ENCODE assay signal across 38 cellular contexts in genomic region chr14:74313601-74314000, GRCh38. TPM values are rescaled to one million over a fixed set of nuclear protein-coding genes. Genes with fewer than 3 reads are reported as not detected.
"Had no signal": no experiment of that assay in that cellular context is flagged by ENCODE, and none has a peak within 500 bp of the region (broad histone marks: within the 10 kb centered on the region; RNA-seq: fewer than 3 reads in every experiment).

No MANE protein-coding gene starts in this region.

- H3K27me3 Mint-ChIP-seq: activated CD4-positive, alpha-beta memory T cell treated with anti-CD3 and anti-CD28 coated beads for 36 hours; activated CD8-positive, alpha-beta memory T cell treated with anti-CD3 and anti-CD28 coated beads, Interleukin-2, amount 10 ng/mL, durations not matched to agents 7 days and 5 days; activated naive CD4-positive, alpha-beta T cell treated with anti-CD3 and anti-CD28 coated beads, Interleukin-2, amount 50 U/mL, for 24 hours; dendritic cell treated with granulocyte-macrophage colony-stimulating factor and Interleukin-4, amounts not matched to agents 40 ng/mL and 50 ng/mL, for 4 days had no signal

- DNase-seq: activated CD4-positive, alpha-beta memory T cell treated with anti-CD3 and anti-CD28 coated beads for 36 hours; activated CD4-positive, alpha-beta T cell treated with anti-CD3 and anti-CD28 coated beads for 36 hours; activated CD4-positive, alpha-beta T cell treated with anti-CD3 and anti-CD28 coated beads, Interleukin-2, amount 10 ng/mL, durations not matched to agents 24 days and 14 days; activated CD4-positive, CD25-positive, alpha-beta regulatory T cell; activated CD4-positive, CD25-positive, alpha-beta regulatory T cell treated with anti-CD3 and anti-CD28 coated beads, Interleukin-2, amount 50 U/mL, for 72 hours; activated CD8-positive, alpha-beta memory T cell treated with anti-CD3 and anti-CD28 coated beads, Interleukin-2, amount 10 ng/mL, durations not matched to agents 7 days and 5 days; activated CD8-positive, alpha-beta memory T cell treated with anti-CD3 and anti-CD28 coated beads, Interleukin-2, amount 50 U/mL, for 4 hours; activated CD8-positive, alpha-beta T cell treated with anti-CD3 and anti-CD28 coated beads, Interleukin-2, amount 10 ng/mL, durations not matched to agents 7 days and 5 days; activated effector memory CD4-positive, alpha-beta T cell treated with anti-CD3 and anti-CD28 coated beads, Interleukin-2, amount 50 U/mL, for 16 hours; activated naive CD4-positive, alpha-beta T cell treated with anti-CD3 and anti-CD28 coated beads for 36 hours; activated naive CD8-positive, alpha-beta T cell treated with anti-CD3 and anti-CD28 coated beads, Interleukin-2, amount 10 ng/mL, durations not matched to agents 7 days and 5 days; activated T-cell treated with anti-CD3 and anti-CD28 coated beads, Interleukin-2, amount 50 U/mL, for 1 hour; activated T-cell treated with anti-CD3 and anti-CD28 coated beads, Interleukin-2, amount 50 U/mL, for 48 hours; central memory CD4-positive, alpha-beta T cell; cerebellar nuclear complex; dorsolateral prefrontal cortex; effector memory CD4-positive, alpha-beta T cell; endodermal cell; foreskin keratinocyte; gastrocnemius medialis; glutamatergic neuron; heart right ventricle; T-cell; T1000 had no signal

- H3K4me1 Mint-ChIP-seq: activated CD4-positive, alpha-beta T cell treated with anti-CD3 and anti-CD28 coated beads for 36 hours; activated CD4-positive, alpha-beta T cell treated with anti-CD3 and anti-CD28 coated beads, Interleukin-2, amount 10 ng/mL, durations not matched to agents 24 days and 14 days; activated CD8-positive, alpha-beta memory T cell treated with anti-CD3 and anti-CD28 coated beads, Interleukin-2, amount 10 ng/mL, durations not matched to agents 7 days and 5 days; activated naive CD4-positive, alpha-beta T cell treated with anti-CD3 and anti-CD28 coated beads, Interleukin-2, amount 50 U/mL, for 24 hours; activated naive CD8-positive, alpha-beta T cell treated with anti-CD3 and anti-CD28 coated beads, Interleukin-2, amount 10 ng/mL, durations not matched to agents 7 days and 5 days; brain; endodermal cell; T-cell had no signal

- ATAC-seq: activated CD4-positive, alpha-beta T cell treated with anti-CD3 and anti-CD28 coated beads for 36 hours; activated CD8-positive, alpha-beta memory T cell treated with anti-CD3 and anti-CD28 coated beads, Interleukin-2, amount 10 ng/mL, durations not matched to agents 7 days and 5 days; activated CD8-positive, alpha-beta T cell treated with anti-CD3 and anti-CD28 coated beads, Interleukin-2, amount 10 ng/mL, durations not matched to agents 7 days and 5 days; esophagus mucosa; foreskin keratinocyte; gastrocnemius medialis; heart right ventricle; T-cell had no signal

- H3K9me3 Mint-ChIP-seq: activated CD4-positive, alpha-beta memory T cell treated with anti-CD3 and anti-CD28 coated beads for 36 hours; activated CD4-positive, alpha-beta T cell treated with anti-CD3 and anti-CD28 coated beads, Interleukin-2, amount 10 ng/mL, durations not matched to agents 24 days and 14 days; activated naive CD4-positive, alpha-beta T cell treated with anti-CD3 and anti-CD28 coated beads for 36 hours; activated naive CD4-positive, alpha-beta T cell treated with anti-CD3 and anti-CD28 coated beads, Interleukin-2, amount 50 U/mL, for 24 hours; activated naive CD8-positive, alpha-beta T cell treated with anti-CD3 and anti-CD28 coated beads, Interleukin-2, amount 10 ng/mL, durations not matched to agents 7 days and 5 days; activated T-helper 1 cell treated with anti-CD3 and anti-CD28 coated beads, Interleukin-12 subunit alpha, Interleukin-12 subunit beta, Interleukin-2, Interleukin-4 antibody, amounts not matched to agents 30 ng/mL and 10 ng/mL and 1 ng/mL, durations not matched to agents 14 hours and 24 hours and 36 hours; activated T-helper 2 cell treated with anti-CD3 and anti-CD28 coated beads, Interferon-gamma antibody, Interleukin-2, Interleukin-4, amounts not matched to agents 10 μg/mL and 5 μg/mL and 100 μg/mL, durations not matched to agents 14 hours and 24 hours and 36 hours; brain; dendritic cell treated with granulocyte-macrophage colony-stimulating factor and Interleukin-4, amounts not matched to agents 40 ng/mL and 50 ng/mL, for 4 days; endodermal cell; T-cell; T-helper 1 cell treated with Interleukin-12 subunit alpha and Interleukin-12 subunit beta and Interleukin-4 antibody, amounts not matched to agents 30 μg/mL and 1 μg/mL, for 36 hours; T-helper 2 cell treated with Interferon-gamma antibody and Interleukin-4, amounts not matched to agents 5 μg/mL and 100 μg/mL, for 36 hours had no signal

- H3K4me3 ChIP-seq: ascending aorta, breast epithelium, cardiac muscle cell, coronary artery, dorsolateral prefrontal cortex, gastrocnemius medialis, heart right ventricle had no signal

- H3K36me3 Mint-ChIP-seq: activated CD4-positive, alpha-beta memory T cell treated with anti-CD3 and anti-CD28 coated beads for 36 hours; activated CD8-positive, alpha-beta memory T cell treated with anti-CD3 and anti-CD28 coated beads, Interleukin-2, amount 10 ng/mL, durations not matched to agents 7 days and 5 days; activated naive CD4-positive, alpha-beta T cell treated with anti-CD3 and anti-CD28 coated beads, Interleukin-2, amount 50 U/mL, for 24 hours; activated naive CD8-positive, alpha-beta T cell treated with anti-CD3 and anti-CD28 coated beads, Interleukin-2, amount 10 ng/mL, durations not matched to agents 7 days and 5 days; brain; T-cell had no signal

- H3K27me3 ChIP-seq: ascending aorta, breast epithelium, cardiac muscle cell, dorsolateral prefrontal cortex, foreskin keratinocyte, gastrocnemius medialis, heart right ventricle had no signal

- H3K27ac Mint-ChIP-seq: activated CD4-positive, alpha-beta memory T cell treated with anti-CD3 and anti-CD28 coated beads for 36 hours; activated CD4-positive, alpha-beta T cell treated with anti-CD3 and anti-CD28 coated beads for 36 hours; activated CD4-positive, alpha-beta T cell treated with anti-CD3 and anti-CD28 coated beads, Interleukin-2, amount 10 ng/mL, durations not matched to agents 24 days and 14 days; activated CD8-positive, alpha-beta memory T cell treated with anti-CD3 and anti-CD28 coated beads, Interleukin-2, amount 10 ng/mL, durations not matched to agents 7 days and 5 days; activated CD8-positive, alpha-beta T cell treated with anti-CD3 and anti-CD28 coated beads, Interleukin-2, amount 10 ng/mL, durations not matched to agents 7 days and 5 days; activated naive CD4-positive, alpha-beta T cell treated with anti-CD3 and anti-CD28 coated beads for 36 hours; activated naive CD4-positive, alpha-beta T cell treated with anti-CD3 and anti-CD28 coated beads, Interleukin-2, amount 50 U/mL, for 24 hours; activated naive CD8-positive, alpha-beta T cell treated with anti-CD3 and anti-CD28 coated beads, Interleukin-2, amount 10 ng/mL, durations not matched to agents 7 days and 5 days; activated T-helper 1 cell treated with anti-CD3 and anti-CD28 coated beads, Interleukin-12 subunit alpha, Interleukin-12 subunit beta, Interleukin-2, Interleukin-4 antibody, amounts not matched to agents 30 ng/mL and 10 ng/mL and 1 ng/mL, durations not matched to agents 14 hours and 24 hours and 36 hours; activated T-helper 2 cell treated with anti-CD3 and anti-CD28 coated beads, Interferon-gamma antibody, Interleukin-2, Interleukin-4, amounts not matched to agents 10 μg/mL and 5 μg/mL and 100 μg/mL, durations not matched to agents 14 hours and 24 hours and 36 hours; brain; dendritic cell treated with granulocyte-macrophage colony-stimulating factor and Interleukin-4, amounts not matched to agents 40 ng/mL and 50 ng/mL, for 4 days; endodermal cell; T-cell; T-helper 1 cell treated with Interleukin-12 subunit alpha and Interleukin-12 subunit beta and Interleukin-4 antibody, amounts not matched to agents 30 μg/mL and 1 μg/mL, for 36 hours; T-helper 2 cell treated with Interferon-gamma antibody and Interleukin-4, amounts not matched to agents 5 μg/mL and 100 μg/mL, for 36 hours had no signal

- H3K9me3 ChIP-seq: ascending aorta, breast epithelium, gastrocnemius medialis, heart right ventricle had no signal

- H3K27ac ChIP-seq: ascending aorta, breast epithelium, cardiac muscle cell, coronary artery, dorsolateral prefrontal cortex, foreskin keratinocyte, gastrocnemius medialis, heart right ventricle had no signal

- H3K36me3 ChIP-seq: ascending aorta, breast epithelium, cardiac muscle cell, gastrocnemius medialis, heart right ventricle had no signal

- H3K4me3 Mint-ChIP-seq: activated CD4-positive, alpha-beta memory T cell treated with anti-CD3 and anti-CD28 coated beads for 36 hours; activated CD4-positive, alpha-beta T cell treated with anti-CD3 and anti-CD28 coated beads for 36 hours; activated CD4-positive, alpha-beta T cell treated with anti-CD3 and anti-CD28 coated beads, Interleukin-2, amount 10 ng/mL, durations not matched to agents 24 days and 14 days; activated CD8-positive, alpha-beta memory T cell treated with anti-CD3 and anti-CD28 coated beads, Interleukin-2, amount 10 ng/mL, durations not matched to agents 7 days and 5 days; activated CD8-positive, alpha-beta T cell treated with anti-CD3 and anti-CD28 coated beads, Interleukin-2, amount 10 ng/mL, durations not matched to agents 7 days and 5 days; activated naive CD4-positive, alpha-beta T cell treated with anti-CD3 and anti-CD28 coated beads for 36 hours; activated naive CD4-positive, alpha-beta T cell treated with anti-CD3 and anti-CD28 coated beads, Interleukin-2, amount 50 U/mL, for 24 hours; activated naive CD8-positive, alpha-beta T cell treated with anti-CD3 and anti-CD28 coated beads, Interleukin-2, amount 10 ng/mL, durations not matched to agents 7 days and 5 days; activated T-helper 1 cell treated with anti-CD3 and anti-CD28 coated beads, Interleukin-12 subunit alpha, Interleukin-12 subunit beta, Interleukin-2, Interleukin-4 antibody, amounts not matched to agents 30 ng/mL and 10 ng/mL and 1 ng/mL, durations not matched to agents 14 hours and 24 hours and 36 hours; brain; dendritic cell treated with granulocyte-macrophage colony-stimulating factor and Interleukin-4, amounts not matched to agents 40 ng/mL and 50 ng/mL, for 4 days; endodermal cell; T-cell; T-helper 1 cell treated with Interleukin-12 subunit alpha and Interleukin-12 subunit beta and Interleukin-4 antibody, amounts not matched to agents 30 μg/mL and 1 μg/mL, for 36 hours; T-helper 2 cell treated with Interferon-gamma antibody and Interleukin-4, amounts not matched to agents 5 μg/mL and 100 μg/mL, for 36 hours had no signal

- H3K4me1 ChIP-seq: ascending aorta, breast epithelium, foreskin keratinocyte, gastrocnemius medialis, heart right ventricle had no signal

RNA-seq across cellular contexts. Expression of gene VRTN, which starts 34.7 kb away (rescaled TPM):
- total RNA-seq: activated CD4-positive, alpha-beta memory T cell treated with anti-CD3 and anti-CD28 coated beads for 36 hours; activated CD4-positive, alpha-beta T cell treated with anti-CD3 and anti-CD28 coated beads for 36 hours; activated CD4-positive, alpha-beta T cell treated with anti-CD3 and anti-CD28 coated beads, Interleukin-2, amount 10 ng/mL, durations not matched to agents 24 days and 14 days; activated CD8-positive, alpha-beta memory T cell treated with anti-CD3 and anti-CD28 coated beads for 36 hours; activated CD8-positive, alpha-beta memory T cell treated with anti-CD3 and anti-CD28 coated beads, Interleukin-2, amount 10 ng/mL, durations not matched to agents 7 days and 5 days; activated CD8-positive, alpha-beta T cell treated with anti-CD3 and anti-CD28 coated beads, Interleukin-2, amount 10 ng/mL, durations not matched to agents 7 days and 5 days; activated naive CD4-positive, alpha-beta T cell treated with anti-CD3 and anti-CD28 coated beads for 36 hours; activated naive CD8-positive, alpha-beta T cell treated with anti-CD3 and anti-CD28 coated beads, Interleukin-2, amount 10 ng/mL, durations not matched to agents 7 days and 5 days; activated T-helper 1 cell treated with anti-CD3 and anti-CD28 coated beads, Interleukin-12 subunit alpha, Interleukin-12 subunit beta, Interleukin-2, Interleukin-4 antibody, amounts not matched to agents 30 ng/mL and 10 ng/mL and 1 ng/mL, durations not matched to agents 14 hours and 24 hours and 36 hours; activated T-helper 2 cell treated with anti-CD3 and anti-CD28 coated beads, Interferon-gamma antibody, Interleukin-2, Interleukin-4, amounts not matched to agents 10 μg/mL and 5 μg/mL and 100 μg/mL, durations not matched to agents 14 hours and 24 hours and 36 hours; ascending aorta; breast epithelium; dorsolateral prefrontal cortex; epithelial cell of proximal tubule; esophagus mucosa; foreskin keratinocyte; gastrocnemius medialis; heart right ventricle had no signal
- polyA plus RNA-seq: foreskin keratinocyte, heart right ventricle had no signal
